In genomic region chr2:73902284-73902683, GRCh38 we compare ENCODE assay signal across 15 cellular contexts. TPM values are rescaled to one million over a fixed set of nuclear protein-coding genes. Genes with fewer than 3 reads are reported as not detected.
DNase-seq lines count a peak whose midpoint lies in the region; ATAC-seq and TF ChIP-seq lines count a peak whose summit lies in the region.
"Had no signal": no experiment of that assay in that cellular context is flagged by ENCODE, and none has a peak within 500 bp of the region (broad histone marks: within the 10 kb centered on the region; RNA-seq: fewer than 3 reads in every experiment).

No MANE protein-coding gene starts in this region.

- peaks cover 32% of the 10 kb centered on the region for H3K27me3 Mint-ChIP-seq in T-helper 17 cell
- H3K27me3 Mint-ChIP-seq in CD4-positive, alpha-beta T cell = no peaks in the 10 kb centered on the region

- POLR2A ChIA-PET in CD4-positive, alpha-beta T cell (lab: Charles Lee) = no interaction called here

- ATAC-seq in T-helper 17 cell (no peak), gastroesophageal sphincter (no peak), HG03025 (IDR thresholded peaks at IDR 0.05; ENCODE audit: low FRiP score, unreplicated experiment) (no peak)
- no peak for ATAC-seq in CD4-positive, alpha-beta T cell (ENCODE audit: poor library complexity)

- intact Hi-C loops in CD4-positive, alpha-beta T cell (cut with DNase I, micrococcal nuclease) = no loop called here

- TF ChIP-seq EP300 in gastroesophageal sphincter (IDR thresholded peaks at IDR 0.05) = no peak

- TF ChIP-seq CTCF in gastroesophageal sphincter (IDR thresholded peaks at IDR 0.05) = no peak
- TF ChIP-seq CTCF in CD4-positive, alpha-beta T cell (IDR thresholded peaks at IDR 0.05) = no peak

- DNase-seq in T-helper 17 cell = no peak
- DNase-seq in DMS 273 treated with DMSO at 0.1 percent for 48 hours (lab: John Stamatoyannopoulos, UW) = no peak
- DNase-seq in GDM1 (lab: John Stamatoyannopoulos, UW) = no peak
- no peak for DNase-seq in CD4-positive, alpha-beta T cell
- DNase-seq: CD8-positive, alpha-beta memory T cell; GOT3 had no signal

- H3K9me3 ChIP-seq in T-helper 17 cell (ENCODE audit: control insufficient read depth, low read length, poor library complexity, severe bottlenecking) = no peaks in the 10 kb centered on the region
- no peaks in the 10 kb centered on the region for H3K9me3 ChIP-seq in gastroesophageal sphincter
- no peaks in the 10 kb centered on the region for H3K9me3 ChIP-seq in CD4-positive, alpha-beta T cell (ENCODE audit: control insufficient read depth, low read length)
- H3K9me3 ChIP-seq: A549, HAP-1 had no signal

- 40 to 55% methylated on average over 4 of the region's 4 CpGs for WGBS in gastroesophageal sphincter (ENCODE audit: low coverage in 1 of 2), 2 donors

- no peaks in the 10 kb centered on the region for H3K27me3 ChIP-seq in gastroesophageal sphincter
- H3K27me3 ChIP-seq in rectal smooth muscle tissue (ENCODE audit: control insufficient read depth, insufficient read depth, low read length) = no peaks in the 10 kb centered on the region
- H3K27me3 ChIP-seq in CD4-positive, alpha-beta T cell (ENCODE audit: control insufficient read depth, insufficient read depth, low read length) = peaks cover 4% of the 10 kb centered on the region

- TF ChIP-seq POLR2A in gastroesophageal sphincter (IDR thresholded peaks at IDR 0.05) = no peak

- H3K36me3 ChIP-seq in gastroesophageal sphincter (peaks cover 0 to 54% of the 10 kb centered on the region in 2 donors), rectal smooth muscle tissue (ENCODE audit: control insufficient read depth, insufficient read depth, low read length) (peaks cover 17% of the 10 kb centered on the region)
- H3K36me3 ChIP-seq: HAP-1 had no signal

- H3K4me3 Mint-ChIP-seq in T-helper 17 cell = no peak overlapping the region
- no peak overlapping the region for H3K4me3 Mint-ChIP-seq in CD4-positive, alpha-beta T cell
- H3K4me3 Mint-ChIP-seq: CD14-positive monocyte; CD8-positive, alpha-beta memory T cell; IgD-negative memory B cell had no signal

- CTCF ChIA-PET in CD4-positive, alpha-beta T cell (lab: Charles Lee) = no interaction called here

- H3K9me3 Mint-ChIP-seq in CD4-positive, alpha-beta T cell = no peaks in the 10 kb centered on the region
- H3K9me3 Mint-ChIP-seq: CD14-positive monocyte; CD8-positive, alpha-beta memory T cell; IgD-negative memory B cell had no signal

- H3K4me3 ChIP-seq in gastroesophageal sphincter (no peak overlapping the region), rectal smooth muscle tissue (ENCODE audit: low read length) (no peak overlapping the region)
- H3K4me3 ChIP-seq: A549, HAP-1 had no signal

- H3K4me1 ChIP-seq in gastroesophageal sphincter (peaks cover 0 to 75% (median 0%) of the 10 kb centered on the region in 3 donors), rectal smooth muscle tissue (ENCODE audit: control insufficient read depth, insufficient read depth, low read length) (peaks cover 20% of the 10 kb centered on the region)
- H3K4me1 ChIP-seq: A549, HAP-1 had no signal

- H3K27ac ChIP-seq in gastroesophageal sphincter (peak overlapping the region; percentile 72 to 98 (median 92)), rectal smooth muscle tissue (ENCODE audit: low read depth, low read length) (peak overlapping the region; percentile 99)
- no peak overlapping the region for H3K27ac ChIP-seq in CD4-positive, alpha-beta T cell (ENCODE audit: low read depth, low read length)
- H3K27ac ChIP-seq: A549 had no signal

- H3K4me1 Mint-ChIP-seq in T-helper 17 cell = peaks cover 6% of the 10 kb centered on the region
- H3K4me1 Mint-ChIP-seq in CD4-positive, alpha-beta T cell (ENCODE audit: low read depth) = peaks cover 2% of the 10 kb centered on the region
- H3K4me1 Mint-ChIP-seq: IgD-negative memory B cell had no signal

- no peak overlapping the region for H3K9ac ChIP-seq in rectal smooth muscle tissue (ENCODE audit: low read length)

- H3K36me3 Mint-ChIP-seq in T-helper 17 cell (ENCODE audit: low read depth) = peaks cover 5% of the 10 kb centered on the region
- H3K36me3 Mint-ChIP-seq in CD4-positive, alpha-beta T cell (ENCODE audit: low read depth) = no peaks in the 10 kb centered on the region
- H3K36me3 Mint-ChIP-seq: CD14-positive monocyte, IgD-negative memory B cell had no signal

- peak overlapping the region; percentile 14 for H3K27ac Mint-ChIP-seq in T-helper 17 cell
- no peak overlapping the region for H3K27ac Mint-ChIP-seq in CD4-positive, alpha-beta T cell
- H3K27ac Mint-ChIP-seq: CD14-positive monocyte, IgD-negative memory B cell had no signal

RNA-seq across cellular contexts. Expression of gene ACTG2, which starts 9.5 kb away (rescaled TPM):
- total RNA-seq in T-helper 17 cell (not detected), gastroesophageal sphincter (1,000 to 10,000 TPM; 2,261 to 5,929 (median 3,123) TPM)
- not detected for total RNA-seq in CD4-positive, alpha-beta T cell
- total RNA-seq: CD8-positive, alpha-beta memory T cell; G401; HT1080 had no signal

RNA-seq across cellular contexts. Expression of gene DGUOK, which starts 24.4 kb away (rescaled TPM):
- total RNA-seq in T-helper 17 cell (10 to 100 TPM; 34.2 to 39.7 TPM), gastroesophageal sphincter (10 to 100 TPM; 32.6 to 61.3 (median 38.6) TPM)
- total RNA-seq in CD4-positive, alpha-beta T cell = 10 to 100 TPM; 30.5 to 32.0 TPM

Comparison
In these comparisons a context has a peak if more than half of its experiments do, and no peak if none do; other contexts are left out.
1. RNA of gene ACTG2, which starts 9.5 kb away (total RNA-seq): 2,261 to 5,929 TPM in gastroesophageal sphincter; not detected in CD4-positive, alpha-beta T cell and not detected in T-helper 17 cell; every median in the first group is over 1,000 times any median in the second.